Comparison of ENCODE assay signal across 9 cellular contexts in the genomic region with DNA sequence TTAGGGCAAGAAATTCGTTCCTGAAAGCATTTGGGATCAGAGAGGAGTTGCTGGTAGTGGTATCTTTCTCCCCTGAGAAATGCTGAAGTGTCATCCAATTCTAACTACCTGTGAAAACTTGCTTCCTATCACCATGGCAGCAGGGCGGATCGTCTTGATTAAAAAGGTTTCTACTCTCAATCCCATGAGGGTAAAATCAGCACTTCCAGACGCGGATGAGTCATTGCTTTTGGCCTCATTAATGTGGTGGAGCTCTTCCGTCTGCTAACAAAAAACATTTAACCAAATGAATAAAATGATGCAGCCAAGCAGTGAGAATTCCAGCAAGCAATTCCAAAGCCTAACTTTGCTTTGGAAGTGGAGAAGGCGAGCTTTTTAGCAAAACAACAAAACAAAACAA.
DNase-seq lines count a peak whose midpoint lies in the region; ATAC-seq and TF ChIP-seq lines count a peak whose summit lies in the region.
"Had no signal": no experiment of that assay in that cellular context is flagged by ENCODE, and none has a peak within 500 bp of the region (broad histone marks: within the 10 kb centered on the region; RNA-seq: fewer than 3 reads in every experiment).

No MANE protein-coding gene starts in this region.

- TF ChIP-seq CTCF in brain microvascular endothelial cell (IDR thresholded peaks at IDR 0.05; ENCODE audit: low read depth, low read length, missing control alignments) (no peak), lower leg skin (IDR thresholded peaks at IDR 0.05) (no peak), GM13976 (IDR thresholded peaks at IDR 0.05; ENCODE audit: borderline replicate concordance, control extremely low read depth, extremely low read depth, insufficient read depth, missing control alignments) (no peak)

- H3K36me3 ChIP-seq in H7 (replicated peaks; ENCODE audit: control insufficient read depth, insufficient read depth, low read length) (no peaks in the 10 kb centered on the region), brain microvascular endothelial cell (replicated peaks) (no peaks in the 10 kb centered on the region)

- no peak for ATAC-seq in stimulated activated naive CD8-positive, alpha-beta T cell treated with anti-CD3 and anti-CD28 coated beads, Interleukin-15, Interleukin-2, amounts not matched to agents 100 U/mL and 50 U/mL, for 24 hours
- ATAC-seq in GM18907 (IDR thresholded peaks at IDR 0.05; ENCODE audit: unreplicated experiment), result no peak

- WGBS in lower leg skin, 2 donors, result 5 to 16% methylated on average over 7 of the region's 7 CpGs

- intact Hi-C loops in lower leg skin (cut with DNase I; ENCODE audit: low total_unique reads), result no loop called here

- H3K27me3 ChIP-seq in H7 (ENCODE audit: control insufficient read depth, insufficient read depth, low read length) (no peaks in the 10 kb centered on the region), brain microvascular endothelial cell (replicated peaks) (no peaks in the 10 kb centered on the region)

- in situ Hi-C loops in brain microvascular endothelial cell (cut with HindIII; ENCODE audit: low pct_ligation_motif_present, low sequenced_read_pairs), result no loop called here
- in situ Hi-C loops in GM13976 (cut with MboI; ENCODE audit: low sequenced_read_pairs, unreplicated experiment), result no loop called here

- H3K27ac ChIP-seq in brain microvascular endothelial cell, result peak overlapping the region; percentile 56

- DNase-seq in A172 (ENCODE audit: low spot score), result peak; percentile 87
- DNase-seq in H7, result peak; percentile 5
- peak; percentile 72 for DNase-seq in brain microvascular endothelial cell
- peak; percentile 83 to 85 for DNase-seq in lower leg skin (ENCODE audit: low spot score in 2 of 2)
- DNase-seq in stimulated activated naive CD8-positive, alpha-beta T cell treated with anti-CD3 and anti-CD28 coated beads, Interleukin-15, Interleukin-2, amounts not matched to agents 100 U/mL and 50 U/mL, for 24 hours, result no peak
- no peak for DNase-seq in GM13976 (ENCODE audit: low spot score)
- no peak for DNase-seq in stimulated activated CD8-positive, alpha-beta memory T cell treated with anti-CD3 and anti-CD28 coated beads, Interleukin-4, amount 100 ng/mL, for 48 hours

- no peak overlapping the region for H3K4me3 ChIP-seq in H7 (ENCODE audit: insufficient read depth, low read depth, low read length)
- no peak overlapping the region for H3K4me3 ChIP-seq in brain microvascular endothelial cell (ENCODE audit: low read depth, low read length)
- no peak overlapping the region for H3K4me3 ChIP-seq in lower leg skin (ENCODE audit: low read depth, poor library complexity, severe bottlenecking)
- H3K4me3 ChIP-seq: lung had no signal

- TF ChIP-seq POLR2A in lower leg skin (IDR thresholded peaks at IDR 0.05), result no peak

Comparison
In these comparisons a context has a peak if more than half of its experiments do, and no peak if none do; other contexts are left out.
1. DNase-seq: peak in A172 (single experiment), H7 (single experiment), brain microvascular endothelial cell (single experiment) and lower leg skin (2 of 2); none in stimulated activated naive CD8-positive, alpha-beta T cell treated with anti-CD3 and anti-CD28 coated beads, Interleukin-15, Interleukin-2, amounts not matched to agents 100 U/mL and 50 U/mL, for 24 hours (single experiment), GM13976 (single experiment) and stimulated activated CD8-positive, alpha-beta memory T cell treated with anti-CD3 and anti-CD28 coated beads, Interleukin-4, amount 100 ng/mL, for 48 hours (single experiment).